1 cellular context compared by ENCODE assay signal in the genomic region with DNA sequence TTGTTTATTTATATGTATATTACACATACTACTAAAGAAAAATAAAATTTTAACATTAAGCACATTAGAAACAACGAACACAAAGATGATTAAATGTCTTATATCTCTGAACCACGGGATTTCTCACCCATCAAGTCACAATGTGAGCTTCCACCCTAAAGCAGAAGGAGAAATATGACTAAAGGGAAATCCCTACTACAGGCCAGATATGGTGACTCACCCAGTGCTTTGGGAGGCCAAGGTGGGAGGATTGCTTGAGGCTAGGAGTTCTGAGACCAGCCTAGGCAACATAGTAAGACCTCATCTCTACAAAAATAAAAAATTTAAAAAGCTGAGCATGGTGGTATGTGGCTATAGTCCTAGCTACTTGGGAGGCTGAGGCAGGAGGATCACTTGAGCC.
A peak's percentile ranks its signal among the peaks of the same experiment; 100 is the strongest.
TF ChIP-seq lines count a peak whose summit lies in the region.

No MANE protein-coding gene starts in this region.

TF ChIP-seq in K562, 482 proteins besides CTCF, POLR2A, EP300 and RAD21:
- no peak for TF ChIP-seq NFXL1 (CRISPR knock-in tag; IDR thresholded peaks at IDR 0.05)
- TF ChIP-seq, protein P1, sequence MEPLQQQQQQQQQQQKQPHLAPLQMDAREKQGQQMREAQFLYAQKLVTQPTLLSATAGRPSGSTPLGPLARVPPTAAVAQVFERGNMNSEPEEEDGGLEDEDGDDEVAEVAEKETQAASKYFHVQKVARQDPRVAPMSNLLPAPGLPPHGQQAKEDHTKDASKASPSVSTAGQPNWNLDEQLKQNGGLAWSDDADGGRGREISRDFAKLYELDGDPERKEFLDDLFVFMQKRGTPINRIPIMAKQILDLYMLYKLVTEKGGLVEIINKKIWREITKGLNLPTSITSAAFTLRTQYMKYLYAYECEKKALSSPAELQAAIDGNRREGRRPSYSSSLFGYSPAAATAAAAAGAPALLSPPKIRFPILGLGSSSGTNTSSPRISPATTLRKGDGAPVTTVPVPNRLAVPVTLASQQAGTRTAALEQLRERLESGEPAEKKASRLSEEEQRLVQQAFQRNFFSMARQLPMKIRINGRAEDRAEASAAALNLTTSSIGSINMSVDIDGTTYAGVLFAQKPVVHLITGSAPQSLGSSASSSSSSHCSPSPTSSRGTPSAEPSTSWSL (CRISPR knock-in tag; IDR thresholded peaks at IDR 0.05; ENCODE audit: borderline replicate concordance) = no peak
- 0 out of 2 replicates have a peak, but pooled peaks have one; percentile 16 for TF ChIP-seq FOSL1 (tag; conservative IDR thresholded peaks at IDR 0.05)
